In genomic region chr1:209770636-209771415, GRCh38 we compare ENCODE assay signal across 21 cellular contexts. TPM values are rescaled to one million over a fixed set of nuclear protein-coding genes. Genes with fewer than 3 reads are reported as not detected.
DNase-seq lines count a peak whose midpoint lies in the region; ATAC-seq and TF ChIP-seq lines count a peak whose summit lies in the region.
"Had no signal": no experiment of that assay in that cellular context is flagged by ENCODE, and none has a peak within 500 bp of the region (broad histone marks: within the 10 kb centered on the region; RNA-seq: fewer than 3 reads in every experiment).

No MANE protein-coding gene starts in this region.

- peaks cover 0 to 2% (median 0%) of the 10 kb centered on the region in 11 donors for H3K9me3 Mint-ChIP-seq in naive thymus-derived CD4-positive, alpha-beta T cell
- H3K9me3 Mint-ChIP-seq: activated naive CD8-positive, alpha-beta T cell treated with anti-CD3 and anti-CD28 coated beads, Interleukin-2, amount 10 ng/mL, durations not matched to agents 7 days and 5 days; dendritic cell treated with granulocyte-macrophage colony-stimulating factor and Interleukin-4, amounts not matched to agents 40 ng/mL and 50 ng/mL, for 4 days had no signal

- no peak for TF ChIP-seq POLR2A in Peyer's patch (IDR thresholded peaks at IDR 0.05)

- no peak overlapping the region; a peak in 1 of 22 replicates for H3K9ac ChIP-seq in BLaER1 treated with 17β-estradiol and CSF1 and Interleukin-3, amounts not matched to agents 10 nM and 100 nM

- H3K27me3 Mint-ChIP-seq in naive thymus-derived CD4-positive, alpha-beta T cell = no peaks in the 10 kb centered on the region
- H3K27me3 Mint-ChIP-seq: activated naive CD8-positive, alpha-beta T cell treated with anti-CD3 and anti-CD28 coated beads, Interleukin-2, amount 10 ng/mL, durations not matched to agents 7 days and 5 days; dendritic cell treated with granulocyte-macrophage colony-stimulating factor and Interleukin-4, amounts not matched to agents 40 ng/mL and 50 ng/mL, for 4 days had no signal

- no peak for ATAC-seq in naive thymus-derived CD4-positive, alpha-beta T cell

- H4K20me1 ChIP-seq in BLaER1 treated with 17β-estradiol and CSF1 and Interleukin-3, amounts not matched to agents 10 nM and 100 nM = peaks cover 0 to 36% (median 0%) of the 10 kb centered on the region in 11 experiments; a peak in 7 of 22 replicates

- H3K4me3 ChIP-seq in BLaER1 treated with 17β-estradiol and CSF1 and Interleukin-3, amounts not matched to agents 10 nM and 100 nM = peak overlapping the region in 8 of 10 experiments; percentile 41 to 78 (median 64); a peak in 15 of 20 replicates
- H3K4me3 ChIP-seq in GM12875 (ENCODE audit: low read depth, low read length) (peak overlapping the region; percentile 60), Peyer's patch (peak overlapping the region; percentile 33 to 49 (median 39))
- peak overlapping the region; percentile 88 for H3K4me3 ChIP-seq in naive thymus-derived CD4-positive, alpha-beta T cell (ENCODE audit: low read length)
- H3K4me3 ChIP-seq: lung, SJSA1 had no signal

- CTCF ChIA-PET in naive thymus-derived CD4-positive, alpha-beta T cell (lab: Charles Lee) = interaction anchor here (1.4 to 5.7 kb wide), 6 partner anchors 11 to 53 kb away, joined by 3 to 63 read pairs (median 18); partner anchors contain the start of gene TRAF3IP3

- no peaks in the 10 kb centered on the region for H3K9me3 ChIP-seq in BLaER1 treated with 17β-estradiol and CSF1 and Interleukin-3, amounts not matched to agents 10 nM and 100 nM (replicated peaks in 1 of 11)
- H3K9me3 ChIP-seq in Peyer's patch = no peaks in the 10 kb centered on the region
- H3K9me3 ChIP-seq in naive thymus-derived CD4-positive, alpha-beta T cell (ENCODE audit: control insufficient read depth in 2 of 3, low read length in 3 of 3) = no peaks in the 10 kb centered on the region
- H3K9me3 ChIP-seq: SJSA1, vagina had no signal

- no peaks in the 10 kb centered on the region for H3K27me3 ChIP-seq in BLaER1 treated with 17β-estradiol and CSF1 and Interleukin-3, amounts not matched to agents 10 nM and 100 nM
- H3K27me3 ChIP-seq in Peyer's patch = no peaks in the 10 kb centered on the region
- no peaks in the 10 kb centered on the region for H3K27me3 ChIP-seq in naive thymus-derived CD4-positive, alpha-beta T cell (ENCODE audit: control insufficient read depth in 2 of 2, insufficient read depth in 2 of 2, low read length in 2 of 2)
- H3K27me3 ChIP-seq: SJSA1, vagina had no signal

- H3K36me3 Mint-ChIP-seq in naive thymus-derived CD4-positive, alpha-beta T cell = peaks cover 25 to 50% (median 43%) of the 10 kb centered on the region in 5 donors

- H3K27ac ChIP-seq in BLaER1 treated with 17β-estradiol and CSF1 and Interleukin-3, amounts not matched to agents 10 nM and 100 nM = no peak overlapping the region
- peak overlapping the region in 2 of 4 donors; percentile 72 to 85 for H3K27ac ChIP-seq in Peyer's patch
- H3K27ac ChIP-seq in naive thymus-derived CD4-positive, alpha-beta T cell (ENCODE audit: low read depth, low read length) = peak overlapping the region; percentile 83

- no peak overlapping the region for H3K27ac Mint-ChIP-seq in naive thymus-derived CD4-positive, alpha-beta T cell
- H3K27ac Mint-ChIP-seq: activated naive CD8-positive, alpha-beta T cell treated with anti-CD3 and anti-CD28 coated beads, Interleukin-2, amount 10 ng/mL, durations not matched to agents 7 days and 5 days; CD14-positive monocyte; dendritic cell treated with granulocyte-macrophage colony-stimulating factor and Interleukin-4, amounts not matched to agents 40 ng/mL and 50 ng/mL, for 4 days had no signal

- POLR2A ChIA-PET in naive thymus-derived CD4-positive, alpha-beta T cell (lab: Charles Lee) = interaction anchor here (1.0 to 37.2 kb wide), 6 partner anchors 6 to 78 kb away, joined by 3 to 1558 read pairs (median 40); partner anchors contain the start of genes C1orf74, TRAF3IP3 and UTP25

- H3K4me2 ChIP-seq in BLaER1 treated with 17β-estradiol and CSF1 and Interleukin-3, amounts not matched to agents 10 nM and 100 nM = peak overlapping the region; percentile 80 to 99 (median 95); a peak in 20 of 22 replicates

- intact Hi-C loops in naive thymus-derived CD4-positive, alpha-beta T cell (cut with micrococcal nuclease) = no loop called here

- H3K4me3 Mint-ChIP-seq in naive thymus-derived CD4-positive, alpha-beta T cell = no peak overlapping the region
- H3K4me3 Mint-ChIP-seq: activated naive CD8-positive, alpha-beta T cell treated with anti-CD3 and anti-CD28 coated beads, Interleukin-2, amount 10 ng/mL, durations not matched to agents 7 days and 5 days; CD14-positive monocyte; dendritic cell treated with granulocyte-macrophage colony-stimulating factor and Interleukin-4, amounts not matched to agents 40 ng/mL and 50 ng/mL, for 4 days had no signal

- DNase-seq in Peyer's patch = no peak
- no peak for DNase-seq in naive thymus-derived CD4-positive, alpha-beta T cell
- no peak for DNase-seq in stimulated activated CD4-positive, alpha-beta T cell treated with anti-CD3 and anti-CD28 coated beads, Interleukin-12 subunit alpha, Interleukin-12 subunit beta, amount 100 ng/mL, for 4 hours
- no peak for DNase-seq in GM20000 (ENCODE audit: low spot score)
- no peak for DNase-seq in dedifferentiated amniotic fluid mesenchymal stem cell (ENCODE audit: extremely low spot score)
- DNase-seq in NOMO-1 treated with dmso at 0.1 percent for 144 hours (lab: John Stamatoyannopoulos, UW; ENCODE audit: unreplicated experiment) = no peak
- DNase-seq: activated effector memory CD4-positive, alpha-beta T cell treated with anti-CD3 and anti-CD28 coated beads, Interleukin-2, amount 50 U/mL, for 16 hours; activated naive CD8-positive, alpha-beta T cell treated with anti-CD3 and anti-CD28 coated beads, Interleukin-2, amount 10 ng/mL, durations not matched to agents 7 days and 5 days; glutamatergic neuron; NCI-H1694 treated with DMSO at 0.1 percent for 48 hours; NCI-H2171 treated with DMSO at 0.1 percent for 48 hours; NCI-H526; stimulated activated CD4-positive, alpha-beta T cell treated with anti-CD3 and anti-CD28 coated beads, Interleukin-2, amount 100 ng/mL, for 24 hours had no signal

- no peak for TF ChIP-seq CTCF in GM12875 (IDR thresholded peaks at IDR 0.05; ENCODE audit: borderline replicate concordance, insufficient read depth, low read depth, low read length)
- TF ChIP-seq CTCF in Peyer's patch (IDR thresholded peaks at IDR 0.05) = no peak
- TF ChIP-seq CTCF in GM20000 (IDR thresholded peaks at IDR 0.05; ENCODE audit: extremely low read depth, missing control alignments) = no peak

- peaks cover 18 to 46% (median 28%) of the 10 kb centered on the region in 7 donors for H3K4me1 Mint-ChIP-seq in naive thymus-derived CD4-positive, alpha-beta T cell

- H3K36me3 ChIP-seq in BLaER1 treated with 17β-estradiol and CSF1 and Interleukin-3, amounts not matched to agents 10 nM and 100 nM = peaks cover 0 to 57% (median 31%) of the 10 kb centered on the region in 11 experiments; a peak in 15 of 22 replicates
- no peaks in the 10 kb centered on the region for H3K36me3 ChIP-seq in Peyer's patch
- peaks cover 7 to 55% (median 28%) of the 10 kb centered on the region in 3 experiments for H3K36me3 ChIP-seq in naive thymus-derived CD4-positive, alpha-beta T cell (ENCODE audit: control insufficient read depth in 2 of 3, insufficient read depth in 3 of 3, low read length in 3 of 3)
- H3K36me3 ChIP-seq: SJSA1, vagina had no signal

- H3K4me1 ChIP-seq in BLaER1 treated with 17β-estradiol and CSF1 and Interleukin-3, amounts not matched to agents 10 nM and 100 nM = peaks cover 65 to 99% (median 91%) of the 10 kb centered on the region in 10 experiments
- H3K4me1 ChIP-seq in Peyer's patch = peaks cover 0 to 16% (median 9%) of the 10 kb centered on the region in 4 donors
- H3K4me1 ChIP-seq in naive thymus-derived CD4-positive, alpha-beta T cell (ENCODE audit: control insufficient read depth in 2 of 2, insufficient read depth in 2 of 2, low read length in 2 of 2) = peaks cover 51 to 66% of the 10 kb centered on the region in 2 donors

RNA-seq across cellular contexts. Expression of gene C1orf74, which starts 13.5 kb away (rescaled TPM):
- 1 to 10 TPM in 3 of 4 donors, under 1 TPM in 1; 0.83 to 1.9 (median 1.8) TPM for total RNA-seq in Peyer's patch
- total RNA-seq in naive thymus-derived CD4-positive, alpha-beta T cell = 1 to 10 TPM in 3 of 5 experiments, under 1 TPM in 2; 0.51 to 1.5 (median 1.3) TPM
- under 1 TPM; 0.31 to 0.45 TPM for polyA plus RNA-seq in naive thymus-derived CD4-positive, alpha-beta T cell

RNA-seq across cellular contexts. Expression of gene TRAF3IP3, which starts 15.0 kb away (rescaled TPM):
- total RNA-seq in Peyer's patch = 100 to 1,000 TPM in 1 of 4 donors, 10 to 100 TPM in 1, 1 to 10 TPM in 2; 7.4 to 102 (median 10.8) TPM
- total RNA-seq in naive thymus-derived CD4-positive, alpha-beta T cell = 100 to 1,000 TPM; 303 to 746 (median 450) TPM
- polyA plus RNA-seq in naive thymus-derived CD4-positive, alpha-beta T cell = 100 to 1,000 TPM; 446 to 613 TPM
- total RNA-seq: astrocyte, SJSA1 had no signal

RNA-seq across cellular contexts. Expression of gene IRF6, which starts 35.1 kb away (rescaled TPM):
- 10 to 100 TPM in 3 of 4 donors, 1 to 10 TPM in 1; 9.9 to 66.4 (median 52.2) TPM for total RNA-seq in Peyer's patch
- 1 to 10 TPM in 2 of 5 experiments, under 1 TPM in 2, not detected in 1; 0.30 to 2.3 (median 0.97) TPM for total RNA-seq in naive thymus-derived CD4-positive, alpha-beta T cell
- 1 to 10 TPM in 1 of 2 donors, under 1 TPM in 1; 0.41 to 1.6 TPM for polyA plus RNA-seq in naive thymus-derived CD4-positive, alpha-beta T cell
- total RNA-seq: SJSA1 had no signal

RNA-seq across cellular contexts. Expression of gene UTP25, which starts 56.9 kb away (rescaled TPM):
- 10 to 100 TPM in 1 of 4 donors, 1 to 10 TPM in 3; 3.5 to 14.9 (median 6.3) TPM for total RNA-seq in Peyer's patch
- total RNA-seq in naive thymus-derived CD4-positive, alpha-beta T cell = 10 to 100 TPM in 3 of 5 experiments, 1 to 10 TPM in 2; 6.0 to 16.3 (median 12.7) TPM
- polyA plus RNA-seq in naive thymus-derived CD4-positive, alpha-beta T cell = 1 to 10 TPM; 3.2 to 8.0 TPM
